Comparison of ENCODE assay signal across 10 cellular contexts in the genomic region with DNA sequence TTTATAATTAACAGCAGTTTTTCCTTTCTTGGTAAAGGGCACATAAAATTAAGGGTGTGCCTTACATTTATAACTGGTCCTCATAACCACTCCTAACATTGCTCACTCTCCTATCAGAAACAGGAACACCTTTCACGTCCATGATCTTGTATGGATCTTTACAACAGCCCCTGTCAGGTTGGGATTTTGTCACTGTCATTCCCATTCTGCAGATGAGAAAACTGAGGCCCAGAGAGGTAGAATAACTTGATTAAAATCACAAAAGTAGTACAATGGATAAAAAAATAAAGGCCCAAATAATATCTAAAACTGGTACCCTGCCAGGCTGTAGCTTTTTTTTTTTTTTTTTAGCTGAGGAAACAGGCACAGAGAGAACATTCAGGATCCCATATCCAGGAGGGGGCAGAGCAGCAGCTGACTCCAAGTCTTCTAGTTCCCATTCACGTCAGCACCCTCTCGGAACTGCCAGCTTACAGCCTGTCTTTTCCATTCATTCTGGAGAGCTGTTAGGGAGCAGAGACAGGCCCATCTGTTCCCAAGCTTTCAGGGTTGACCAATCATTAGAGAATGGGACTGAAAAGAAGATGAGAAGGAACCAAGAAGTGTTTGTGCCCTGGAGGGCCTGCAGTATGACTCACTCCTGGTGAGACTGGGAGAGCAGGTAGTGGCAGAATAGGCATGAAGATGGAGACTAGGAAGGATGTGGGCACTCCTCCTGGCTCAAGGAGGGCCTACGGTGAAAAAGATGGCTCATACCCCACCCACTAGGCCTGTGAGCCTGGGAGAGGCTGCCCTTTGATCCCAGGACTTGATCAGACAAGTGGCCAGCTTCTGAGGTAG. TPM values are rescaled to one million over a fixed set of nuclear protein-coding genes. Genes with fewer than 3 reads are reported as not detected.
DNase-seq lines count a peak whose midpoint lies in the region; ATAC-seq, FAIRE-seq and TF ChIP-seq lines count a peak whose summit lies in the region.
"Had no signal": no experiment of that assay in that cellular context is flagged by ENCODE, and none has a peak within 500 bp of the region (broad histone marks: within the 10 kb centered on the region; RNA-seq: fewer than 3 reads in every experiment).

No MANE protein-coding gene starts in this region.

- no peak overlapping the region for H3K9ac ChIP-seq in trophoblast cell (ENCODE audit: low read length)

- peak; percentile 37 for FAIRE-seq in GM19239 (lab: Jason Lieb, UNC)
- FAIRE-seq: GM12891 had no signal

- H2BK120ac ChIP-seq in trophoblast cell (ENCODE audit: insufficient read depth, low read length, poor library complexity) = no peak overlapping the region

- peaks cover 3% of the 10 kb centered on the region for H3K9me3 ChIP-seq in trophoblast cell (ENCODE audit: insufficient read depth, low read depth, low read length)

- H3K27me3 ChIP-seq in trophoblast cell (ENCODE audit: insufficient read depth, low read length) = no peaks in the 10 kb centered on the region

- no peak overlapping the region for H3K23ac ChIP-seq in trophoblast cell (ENCODE audit: low read length)

- no peaks in the 10 kb centered on the region for H3K9me3 Mint-ChIP-seq in T-helper 2 cell treated with Interferon-gamma antibody and Interleukin-4, amounts not matched to agents 5 μg/mL and 100 μg/mL, for 36 hours

- in situ Hi-C loops in SK-MEL-5 (cut with HindIII; ENCODE audit: low pct_unique_long_range_greater_than_20kb, low sequenced_read_pairs) = no loop called here

- H2AFZ ChIP-seq in trophoblast cell (ENCODE audit: insufficient read depth, low read length, poor library complexity) = no peak overlapping the region

- peaks cover 12% of the 10 kb centered on the region for H3K4me1 Mint-ChIP-seq in T-helper 2 cell treated with Interferon-gamma antibody and Interleukin-4, amounts not matched to agents 5 μg/mL and 100 μg/mL, for 36 hours (ENCODE audit: low read depth)

- H4K8ac ChIP-seq in trophoblast cell (ENCODE audit: low read depth, low read length) = no peak overlapping the region

- no peak overlapping the region for H2BK12ac ChIP-seq in trophoblast cell (ENCODE audit: low read length)

- no peak overlapping the region for H3K14ac ChIP-seq in trophoblast cell (ENCODE audit: low read length)

- H3K4me3 ChIP-seq in fibroblast of pulmonary artery (replicated peaks; ENCODE audit: low read depth, low read length) (no peak overlapping the region), trophoblast cell (ENCODE audit: low read depth, low read length) (no peak overlapping the region)

- DNase-seq in GM19239 (ENCODE audit: insufficient read length, low spot score) (no peak), SK-MEL-5 (ENCODE audit: low read depth, low spot score) (peak; percentile 75), fibroblast of pulmonary artery (ENCODE audit: low read depth) (peak; percentile 18), trophoblast cell (peak; percentile 88 to 90), NCI-H1417 (lab: John Stamatoyannopoulos, UW) (no peak)
- no peak for DNase-seq in T-helper 2 cell treated with Interferon-gamma antibody and Interleukin-4, amounts not matched to agents 5 μg/mL and 100 μg/mL, for 36 hours (ENCODE audit: low spot score)
- DNase-seq in stimulated activated CD4-positive, alpha-beta T cell treated with anti-CD3 and anti-CD28 coated beads, Interleukin-4, amount 100 ng/mL, for 1 hour = no peak
- DNase-seq: OCI-M1 had no signal

- no peak for TF ChIP-seq CTCF in fibroblast of pulmonary artery (IDR thresholded peaks at IDR 0.05; ENCODE audit: low read length, missing control alignments)

- no peak overlapping the region for H3K4me2 ChIP-seq in trophoblast cell (ENCODE audit: low read length)

- H3K27ac Mint-ChIP-seq in T-helper 2 cell treated with Interferon-gamma antibody and Interleukin-4, amounts not matched to agents 5 μg/mL and 100 μg/mL, for 36 hours = no peak overlapping the region

- peaks cover 32% of the 10 kb centered on the region for H3K36me3 Mint-ChIP-seq in T-helper 2 cell treated with Interferon-gamma antibody and Interleukin-4, amounts not matched to agents 5 μg/mL and 100 μg/mL, for 36 hours (ENCODE audit: low read depth)

- H2BK5ac ChIP-seq in trophoblast cell (ENCODE audit: low read depth, low read length, poor library complexity) = peak overlapping the region; percentile 72

- WGBS in trophoblast cell (ENCODE audit: extremely low coverage, insufficient coverage, insufficient read length) = no CpG with 5 or more reads among the region's 4 CpGs

- H3K18ac ChIP-seq in trophoblast cell (ENCODE audit: low read length) = no peak overlapping the region

- H3K36me3 ChIP-seq in trophoblast cell (ENCODE audit: control insufficient read depth in 1 of 2, insufficient read depth in 2 of 2, low read length in 2 of 2) = peaks cover 35 to 64% of the 10 kb centered on the region in 2 experiments

- no peak overlapping the region for H3K4me3 Mint-ChIP-seq in T-helper 2 cell treated with Interferon-gamma antibody and Interleukin-4, amounts not matched to agents 5 μg/mL and 100 μg/mL, for 36 hours

- peak overlapping the region; percentile 76 for H3K27ac ChIP-seq in trophoblast cell (ENCODE audit: low read depth, low read length)

- no peak for ATAC-seq in GM18511 (IDR thresholded peaks at IDR 0.05; ENCODE audit: unreplicated experiment)

- H3K4me1 ChIP-seq in trophoblast cell (ENCODE audit: control insufficient read depth in 1 of 2, insufficient read depth in 2 of 2, low read length in 2 of 2) = peaks cover 29 to 30% of the 10 kb centered on the region in 2 experiments

- peak overlapping the region; percentile 78 for H4K91ac ChIP-seq in trophoblast cell (ENCODE audit: low read depth, low read length)

- no peaks in the 10 kb centered on the region for H3K27me3 Mint-ChIP-seq in T-helper 2 cell treated with Interferon-gamma antibody and Interleukin-4, amounts not matched to agents 5 μg/mL and 100 μg/mL, for 36 hours (ENCODE audit: low read depth)

- peaks cover 24% of the 10 kb centered on the region for H3K79me1 ChIP-seq in trophoblast cell (ENCODE audit: low read length)

- H3K4ac ChIP-seq in trophoblast cell (ENCODE audit: low read depth, low read length) = no peak overlapping the region

- H2AK5ac ChIP-seq in trophoblast cell (ENCODE audit: low read length) = no peak overlapping the region

- H4K12ac ChIP-seq in trophoblast cell (ENCODE audit: low read depth, low read length) = no peak overlapping the region

- H3K79me2 ChIP-seq in trophoblast cell (ENCODE audit: control insufficient read depth, insufficient read depth, low read length, poor library complexity) = no peaks in the 10 kb centered on the region

RNA-seq across cellular contexts. Expression of a gene that starts 7.3 kb away (rescaled TPM):
- total RNA-seq in SK-MEL-5 (2014; rRNA removed; shearing (Covaris generic)) = 6.5 and 6.9 TPM in 2 replicates
- 13.8 and 17.9 TPM in 2 replicates for polyA plus RNA-seq in SK-MEL-5 (2015; cell fraction: cytosol; rRNA removed)
- polyA plus RNA-seq in SK-MEL-5 (2015; cell fraction: nucleus; rRNA removed) = 21.4 and 34.1 TPM in 2 replicates
- polyA plus RNA-seq in trophoblast cell (2013) = 10.6 and 10.8 TPM in 2 replicates

RNA-seq across cellular contexts. Expression of a gene that starts 20.3 kb away (rescaled TPM):
- total RNA-seq in SK-MEL-5 (2014; rRNA removed; shearing (Covaris generic)) = 0.42 TPM in 1 of 2 replicates, not detected in the other
- 0.20 TPM in 1 of 2 replicates, not detected in the other for polyA plus RNA-seq in SK-MEL-5 (2015; cell fraction: cytosol; rRNA removed)
- polyA plus RNA-seq in SK-MEL-5 (2015; cell fraction: nucleus; rRNA removed) = 0.39 and 0.75 TPM in 2 replicates
- polyA plus RNA-seq in trophoblast cell (2013) = 0.17 and 0.18 TPM in 2 replicates

RNA-seq across cellular contexts. Expression of a gene that starts 57.7 kb away (rescaled TPM):
- not detected in 2 replicates for total RNA-seq in SK-MEL-5 (2014; rRNA removed; shearing (Covaris generic))
- polyA plus RNA-seq in SK-MEL-5 (2015; cell fraction: cytosol; rRNA removed) = not detected in 2 replicates
- polyA plus RNA-seq in SK-MEL-5 (2015; cell fraction: nucleus; rRNA removed) = not detected in 2 replicates
- not detected in 2 replicates for polyA plus RNA-seq in trophoblast cell (2013)

Comparison
In these comparisons a context has a peak if more than half of its experiments do, and no peak if none do; other contexts are left out.
1. DNase-seq: peak in SK-MEL-5 (single experiment), fibroblast of pulmonary artery (single experiment) and trophoblast cell (2 of 2); none in GM19239 (single experiment), T-helper 2 cell treated with Interferon-gamma antibody and Interleukin-4, amounts not matched to agents 5 μg/mL and 100 μg/mL, for 36 hours (single experiment), NCI-H1417 (0 of 3) and stimulated activated CD4-positive, alpha-beta T cell treated with anti-CD3 and anti-CD28 coated beads, Interleukin-4, amount 100 ng/mL, for 1 hour (single experiment).